In the genomic region with DNA sequence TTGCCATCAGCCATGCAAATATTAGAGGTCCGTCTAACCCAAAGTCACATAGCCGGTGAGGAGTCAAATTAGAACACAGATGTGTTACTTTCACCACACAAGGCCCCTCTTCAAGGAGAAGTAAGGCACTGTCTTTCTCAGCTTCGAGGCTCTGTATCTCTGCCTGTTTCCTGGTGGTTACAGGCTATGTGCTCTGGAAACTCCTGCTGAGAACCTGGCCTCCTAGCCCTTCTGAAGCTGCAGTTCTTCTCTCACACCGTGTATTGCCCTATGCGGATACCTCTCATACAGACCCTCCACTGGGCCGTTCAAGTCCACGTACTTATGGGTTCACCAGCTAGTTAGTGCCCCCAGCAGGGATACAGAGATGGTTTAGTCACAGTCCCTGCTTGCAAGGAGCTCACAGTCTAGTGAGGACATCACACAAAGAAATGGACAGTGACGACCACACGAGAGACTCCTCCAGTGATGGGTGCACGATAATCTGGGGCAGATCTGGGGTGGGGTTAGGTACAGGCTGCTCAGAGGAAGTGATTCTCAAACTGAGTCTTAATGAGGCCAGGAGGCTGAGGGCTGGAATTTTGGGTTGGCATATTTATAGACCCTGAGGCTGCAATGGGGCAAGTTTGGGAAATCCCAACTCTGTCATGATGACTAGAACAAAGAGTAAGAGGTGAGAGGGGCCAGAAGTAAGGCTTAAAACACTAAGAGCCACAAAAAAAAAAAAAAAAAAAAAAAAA, we compare ENCODE assay signal across 10 cellular contexts. TPM values are rescaled to one million over a fixed set of nuclear protein-coding genes. Genes with fewer than 3 reads are reported as not detected.
DNase-seq lines count a peak whose midpoint lies in the region; ATAC-seq and TF ChIP-seq lines count a peak whose summit lies in the region.
"Had no signal": no experiment of that assay in that cellular context is flagged by ENCODE, and none has a peak within 500 bp of the region (broad histone marks: within the 10 kb centered on the region; RNA-seq: fewer than 3 reads in every experiment).

No MANE protein-coding gene starts in this region.

- H3K36me3 Mint-ChIP-seq in MCF 10A (ENCODE audit: insufficient read depth, unreplicated experiment) (peaks cover 26% of the 10 kb centered on the region), T-cell (peaks cover 4% of the 10 kb centered on the region)

- POLR2A ChIA-PET in MCF 10A (lab: Yijun Ruan, JAX): no interaction called here
- POLR2A ChIA-PET in T-cell (lab: Charles Lee): interaction anchor here in 1 of 2 donors (0.6 kb wide), 1 partner anchor 17 kb away, joined by 9 read pairs; no protein-coding TSS in a partner anchor

- in situ Hi-C loops in mammary epithelial cell (cut with MboI; ENCODE audit: low sequenced_read_pairs in 2 of 2): no loop called here

- H3K4me3 Mint-ChIP-seq in MCF 10A (ENCODE audit: unreplicated experiment) (no peak overlapping the region), T-cell (no peak overlapping the region)
- H3K4me3 Mint-ChIP-seq in stimulated activated naive CD8-positive, alpha-beta T cell treated with anti-CD3 and anti-CD28 coated beads, Interleukin-15, amount 100 ng/mL, for 72 hours: peak overlapping the region; percentile 11 to 16

- CTCF ChIA-PET in mammary epithelial cell (lab: Charles Lee; ENCODE audit: low non-redundant PET) (no interaction called here), MCF 10A (lab: Yijun Ruan, JAX) (no interaction called here), T-cell (lab: Charles Lee) (no interaction called here)

- H3K9ac ChIP-seq in mammary epithelial cell (ENCODE audit: insufficient read depth, low read length): no peak overlapping the region

- H3K27ac ChIP-seq in mammary epithelial cell (ENCODE audit: insufficient read depth, low read depth, low read length): no peak overlapping the region
- H3K27ac ChIP-seq: C4-2B had no signal

- H3K4me2 ChIP-seq in mammary epithelial cell (ENCODE audit: insufficient read depth, low read depth, low read length): no peak overlapping the region

- peaks cover under 1% of the 10 kb centered on the region for H3K36me3 ChIP-seq in mammary epithelial cell (ENCODE audit: insufficient read depth, low read length)

- intact Hi-C loops in mammary epithelial cell (cut with micrococcal nuclease): no loop called here
- intact Hi-C loops in MCF 10A (cut with micrococcal nuclease): no loop called here

- H3K9me3 ChIP-seq in mammary epithelial cell (replicated peaks; ENCODE audit: insufficient read depth, low read length): no peaks in the 10 kb centered on the region

- ATAC-seq in HG02759 (IDR thresholded peaks at IDR 0.05; ENCODE audit: unreplicated experiment): peak; percentile 67
- peak in 2 of 4 experiments; percentile 29 to 52 for ATAC-seq in T-cell (replicated peaks in 1 of 4)
- ATAC-seq in stimulated activated naive CD8-positive, alpha-beta T cell treated with anti-CD3 and anti-CD28 coated beads, Interleukin-15, amount 100 ng/mL, for 72 hours: peak; percentile 92
- no peak for ATAC-seq in esophagus mucosa

- dilution Hi-C loops in mammary epithelial cell (cut with HindIII; ENCODE audit: low sequenced_read_pairs): no loop called here

- no peak overlapping the region for H3K4me3 ChIP-seq in mammary epithelial cell (replicated peaks in 1 of 3; ENCODE audit: insufficient read depth in 1 of 3, low read depth in 2 of 3, low read length in 3 of 3)

- peak; percentile 64 for DNase-seq in mammary epithelial cell
- no peak for DNase-seq in MCF 10A (ENCODE audit: unreplicated experiment)
- peak in 4 of 34 experiments; percentile 2 to 27 (median 8) for DNase-seq in T-cell
- DNase-seq in stimulated activated naive CD8-positive, alpha-beta T cell treated with anti-CD3 and anti-CD28 coated beads, Interleukin-15, amount 100 ng/mL, for 72 hours: peak in 1 of 2 donors; percentile 54
- DNase-seq in NCI-H1930 (lab: John Stamatoyannopoulos, UW): no peak
- no peak for DNase-seq in cerebellum (ENCODE audit: low spot score)
- DNase-seq: activated CD4-positive, CD25-positive, alpha-beta regulatory T cell had no signal

- peaks cover 25% of the 10 kb centered on the region for H3K79me2 ChIP-seq in mammary epithelial cell (ENCODE audit: insufficient read depth, low read length)

- H3K27me3 ChIP-seq in mammary epithelial cell (ENCODE audit: insufficient read depth, low read length): no peaks in the 10 kb centered on the region

- H3K4me1 Mint-ChIP-seq in MCF 10A (ENCODE audit: insufficient read depth, unreplicated experiment): peaks cover 16% of the 10 kb centered on the region
- peaks cover 5 to 12% (median 8%) of the 10 kb centered on the region in 3 donors for H3K4me1 Mint-ChIP-seq in T-cell
- peaks cover 28% of the 10 kb centered on the region for H3K4me1 Mint-ChIP-seq in stimulated activated naive CD8-positive, alpha-beta T cell treated with anti-CD3 and anti-CD28 coated beads, Interleukin-15, amount 100 ng/mL, for 72 hours

- BruUV-seq in mammary epithelial cell (replicated peaks; lab: Mats Ljungman, UMichigan): no TSS peak
- BruUV-seq in MCF 10A (replicated peaks; lab: Mats Ljungman, UMichigan): no TSS peak

- H3K27me3 Mint-ChIP-seq in MCF 10A (ENCODE audit: insufficient read depth, unreplicated experiment) (no peaks in the 10 kb centered on the region), T-cell (no peaks in the 10 kb centered on the region)
- no peaks in the 10 kb centered on the region for H3K27me3 Mint-ChIP-seq in stimulated activated naive CD8-positive, alpha-beta T cell treated with anti-CD3 and anti-CD28 coated beads, Interleukin-15, amount 100 ng/mL, for 72 hours

- no peaks in the 10 kb centered on the region for H3K4me1 ChIP-seq in mammary epithelial cell (ENCODE audit: insufficient read depth, low read length)

- WGBS in mammary epithelial cell (ENCODE audit: low coverage, missing lambda C conversion rate): 95% methylated on average over 10 of the region's 10 CpGs

- H3K9me3 Mint-ChIP-seq in MCF 10A (ENCODE audit: unreplicated experiment) (no peaks in the 10 kb centered on the region), T-cell (no peaks in the 10 kb centered on the region)
- no peaks in the 10 kb centered on the region for H3K9me3 Mint-ChIP-seq in stimulated activated naive CD8-positive, alpha-beta T cell treated with anti-CD3 and anti-CD28 coated beads, Interleukin-15, amount 100 ng/mL, for 72 hours

- H3K27ac Mint-ChIP-seq in MCF 10A (ENCODE audit: low read depth, unreplicated experiment) (no peak overlapping the region), T-cell (peak overlapping the region; percentile 78)
- H3K27ac Mint-ChIP-seq in stimulated activated naive CD8-positive, alpha-beta T cell treated with anti-CD3 and anti-CD28 coated beads, Interleukin-15, amount 100 ng/mL, for 72 hours: peak overlapping the region in 1 of 2 donors; percentile 10

- H2AFZ ChIP-seq in mammary epithelial cell (ENCODE audit: low read depth, low read length): no peak overlapping the region

- no peak for TF ChIP-seq CTCF in mammary epithelial cell (conservative IDR thresholded peaks at IDR 0.05 in 1 of 2, IDR thresholded peaks at IDR 0.05 in 1 of 2; ENCODE audit: extremely low read depth in 1 of 2, insufficient read depth in 1 of 2, low read depth in 1 of 2, low read length in 2 of 2)
- TF ChIP-seq CTCF in MCF 10A (IDR thresholded peaks at IDR 0.05; ENCODE audit: unreplicated experiment): no peak

- H4K20me1 ChIP-seq in mammary epithelial cell (ENCODE audit: insufficient read depth, low read length): no peaks in the 10 kb centered on the region

RNA-seq across cellular contexts. Expression of gene ELOA, which starts 22.8 kb away (rescaled TPM):
- 10 to 100 TPM; 38.0 to 59.9 TPM for total RNA-seq in mammary epithelial cell
- 37.0 TPM for polyA plus RNA-seq in mammary epithelial cell
- polyA minus RNA-seq in mammary epithelial cell: 65.2 TPM
- total RNA-seq in MCF 10A (2022): 68.3 and 69.1 TPM in 2 replicates
- 10 to 100 TPM; 26.0 to 32.8 (median 27.6) TPM for total RNA-seq in T-cell
- 18.5 TPM for total RNA-seq in cerebellum
- 35.1 TPM for total RNA-seq in esophagus mucosa

RNA-seq across cellular contexts. Expression of gene RPL11, which starts 28.8 kb away (rescaled TPM):
- 1,000 to 10,000 TPM in 1 of 2 donors, 100 to 1,000 TPM in 1; 376 to 1,022 TPM for total RNA-seq in mammary epithelial cell
- 1,104 TPM for polyA plus RNA-seq in mammary epithelial cell
- 741 TPM for polyA minus RNA-seq in mammary epithelial cell
- total RNA-seq in MCF 10A (2022): 1,201 and 1,563 TPM in 2 replicates
- total RNA-seq in T-cell: 1,000 to 10,000 TPM; 1,758 to 2,043 (median 1,921) TPM
- total RNA-seq in cerebellum: 528 TPM
- total RNA-seq in esophagus mucosa: 1,140 TPM

RNA-seq across cellular contexts. Expression of gene PITHD1, which starts 57.8 kb away (rescaled TPM):
- total RNA-seq in mammary epithelial cell (10 to 100 TPM; 39.7 to 44.0 TPM), MCF 10A (2022) (37.7 and 37.8 TPM in 2 replicates), T-cell (10 to 100 TPM; 60.7 to 87.1 (median 70.8) TPM), cerebellum (46.5 TPM), esophagus mucosa (63.8 TPM)
- polyA plus RNA-seq in mammary epithelial cell: 45.9 TPM
- 3.9 TPM for polyA minus RNA-seq in mammary epithelial cell

Comparison
In these comparisons a context has a peak if more than half of its experiments do, and no peak if none do; other contexts are left out.
1. H3K4me3 Mint-ChIP-seq: peak in stimulated activated naive CD8-positive, alpha-beta T cell treated with anti-CD3 and anti-CD28 coated beads, Interleukin-15, amount 100 ng/mL, for 72 hours (2 of 2); none in MCF 10A (single experiment) and T-cell (0 of 3).